8 cellular contexts compared by ENCODE assay signal in the genomic region with DNA sequence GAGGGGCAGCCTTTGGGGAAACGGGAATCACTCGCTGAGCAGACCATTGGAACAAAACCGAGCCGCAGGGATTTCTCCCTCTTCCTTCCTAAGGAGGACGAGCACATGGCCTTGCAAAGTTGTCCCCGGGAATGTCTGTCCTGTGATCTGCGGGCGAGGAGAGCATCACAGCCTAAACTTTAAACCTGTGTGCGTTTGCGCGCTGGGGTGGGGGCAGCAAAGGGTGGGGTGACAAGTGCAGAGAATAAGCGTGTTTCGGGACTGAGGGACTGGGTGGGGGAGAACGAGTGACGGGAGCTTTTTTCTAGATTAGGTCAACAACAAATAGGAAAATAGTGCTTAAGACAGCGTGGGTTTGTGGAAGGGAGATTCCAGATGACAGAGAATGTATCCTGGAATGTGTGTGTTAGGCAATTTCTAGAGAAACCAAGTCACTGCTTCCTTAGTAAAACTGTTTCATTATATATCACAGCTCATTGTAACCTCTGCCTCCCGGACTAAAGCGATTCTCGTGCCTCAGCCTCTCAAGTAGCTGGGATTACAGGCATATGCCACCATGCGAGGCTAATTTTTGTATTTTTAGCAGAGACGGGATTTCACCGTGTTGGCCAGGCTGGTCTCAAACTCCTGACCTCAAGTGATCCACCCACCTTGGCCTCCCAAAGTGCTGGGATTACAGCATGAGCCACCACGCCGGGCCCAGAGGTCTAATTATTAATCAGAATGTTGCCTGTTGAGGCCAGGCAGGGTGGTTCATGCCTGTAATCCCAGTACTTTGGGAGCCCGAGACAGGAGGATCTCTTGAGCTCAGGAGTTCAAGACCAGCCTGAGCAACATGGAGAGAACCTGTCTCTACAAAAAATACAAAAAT. TPM values are rescaled to one million over a fixed set of nuclear protein-coding genes. Genes with fewer than 3 reads are reported as not detected.
DNase-seq lines count a peak whose midpoint lies in the region; TF ChIP-seq lines count a peak whose summit lies in the region.
"Not testable (repeated sequence)": the region's sequence is repeated elsewhere in the genome, so short reads cannot be mapped to it uniquely, and the experiment has no call there.

A gene (minus strand): TSS at position 169 of the 871 bp plus-strand sequence. CDS start 271 bp downstream, outside the sequence.

- not testable (repeated sequence) for H3K36me3 ChIP-seq in SK-N-SH (replicated peaks in 1 of 2; ENCODE audit: control insufficient read depth in 1 of 2, insufficient read depth in 2 of 2, low read length in 1 of 2); adipocyte (ENCODE audit: control insufficient read depth, insufficient read depth, low read length, severe bottlenecking); kidney epithelial cell (ENCODE audit: control insufficient read depth, insufficient read depth, low read length); stomach smooth muscle (ENCODE audit: control insufficient read depth in 2 of 2, insufficient read depth in 2 of 2, low read length in 2 of 2)

- H3K4me1 Mint-ChIP-seq in CD14-positive monocyte: peaks cover 39% of the 10 kb centered on the region
- H3K4me1 Mint-ChIP-seq in osteocyte (ENCODE audit: unreplicated experiment): peaks cover 35% of the 10 kb centered on the region

- peak within 1 kb of the TSS; percentile 83 for H3K4me2 ChIP-seq in SK-N-SH

- 69% methylated on average over 25 of the region's 25 CpGs for WGBS in SK-N-SH (ENCODE audit: low lambda C conversion rate)

- peaks cover 37 to 49% (median 45%) of the 10 kb centered on the region in 3 donors for H3K27me3 Mint-ChIP-seq in CD14-positive monocyte (ENCODE audit: low read depth in 3 of 3)
- not testable (repeated sequence) for H3K27me3 Mint-ChIP-seq in osteocyte (ENCODE audit: unreplicated experiment)

- peaks cover 0 to 14% (median 11%) of the 10 kb centered on the region in 7 donors for H3K9me3 Mint-ChIP-seq in CD14-positive monocyte
- not testable (repeated sequence) for H3K9me3 Mint-ChIP-seq in osteocyte (ENCODE audit: unreplicated experiment)

- DNase-seq in CD14-positive monocyte (ENCODE audit: low spot score); kidney epithelial cell (ENCODE audit: low read depth); osteocyte (ENCODE audit: extremely low spot score, unreplicated experiment): not testable (repeated sequence)
- DNase-seq in HK-2 (ENCODE audit: unreplicated experiment) (peak; percentile 14), SK-N-SH (peak; percentile 46), adipocyte (ENCODE audit: low read depth) (peak; percentile 62), epithelial cell of esophagus (ENCODE audit: low read depth) (peak; percentile 66)

- peak within 1 kb of the TSS; percentile 56 to 64 for H3K4me3 ChIP-seq in SK-N-SH (ENCODE audit: low read depth in 2 of 2, low read length in 1 of 2)
- H3K4me3 ChIP-seq in adipocyte (ENCODE audit: low read length): peak within 1 kb of the TSS; percentile 87
- peak within 1 kb of the TSS; percentile 49 for H3K4me3 ChIP-seq in epithelial cell of esophagus (ENCODE audit: low read length)
- H3K4me3 ChIP-seq in kidney epithelial cell (ENCODE audit: low read depth, low read length): peak within 1 kb of the TSS; percentile 36
- H3K4me3 ChIP-seq in stomach smooth muscle (ENCODE audit: low read length in 2 of 2): peak within 1 kb of the TSS; percentile 79 to 80

- TF ChIP-seq CTCF in CD14-positive monocyte (IDR thresholded peaks at IDR 0.05); SK-N-SH (IDR thresholded peaks at IDR 0.05); epithelial cell of esophagus (IDR thresholded peaks at IDR 0.05; ENCODE audit: insufficient read depth, low read depth, low read length, missing control alignments); kidney epithelial cell (IDR thresholded peaks at IDR 0.05; ENCODE audit: insufficient read depth, low read length, poor library complexity, severe bottlenecking); osteocyte (IDR thresholded peaks at IDR 0.05): not testable (repeated sequence)

- H3K79me2 ChIP-seq in SK-N-SH (ENCODE audit: insufficient read depth): not testable (repeated sequence)

- not testable (repeated sequence) for H3K27me3 ChIP-seq in SK-N-SH (ENCODE audit: insufficient read depth); adipocyte (replicated peaks; ENCODE audit: control insufficient read depth, insufficient read depth, low read length); kidney epithelial cell (ENCODE audit: control insufficient read depth, insufficient read depth, low read length); stomach smooth muscle (ENCODE audit: control insufficient read depth in 1 of 2, insufficient read depth in 2 of 2, low read length in 2 of 2)

- H3K36me3 Mint-ChIP-seq in CD14-positive monocyte; osteocyte (ENCODE audit: unreplicated experiment): not testable (repeated sequence)

- H2AFZ ChIP-seq in SK-N-SH (ENCODE audit: low read depth): peak within 1 kb of the TSS; percentile 84

- TF ChIP-seq EP300 in SK-N-SH (IDR thresholded peaks at IDR 0.05; ENCODE audit: borderline replicate concordance in 1 of 2, low read depth in 1 of 2, low read length in 1 of 2): not testable (repeated sequence)

- intact Hi-C loops in CD14-positive monocyte (cut with micrococcal nuclease): loop anchor here in 1 of 2 donors (10.0 kb wide), 1 partner anchor 1692 kb away; a partner anchor contains a TSS

- CTCF ChIA-PET in SK-N-SH (lab: Yijun Ruan, JAX): interaction anchor here (0.9 to 2.7 kb wide), 6 partner anchors 11 to 105 kb away, joined by 3 to 11 read pairs (median 3); no protein-coding TSS in a partner anchor

- H3K9me3 ChIP-seq in SK-N-SH; adipocyte (ENCODE audit: control insufficient read depth, low read length); stomach smooth muscle (ENCODE audit: control insufficient read depth in 2 of 2, low read length in 2 of 2): not testable (repeated sequence)

- H3K9ac ChIP-seq in SK-N-SH: peak within 1 kb of the TSS; percentile 7; the same call in 1 of the 2 replicates
- peak within 1 kb of the TSS; percentile 67 for H3K9ac ChIP-seq in adipocyte (ENCODE audit: low read length)
- H3K9ac ChIP-seq in stomach smooth muscle (ENCODE audit: low read length in 2 of 2): peak within 1 kb of the TSS; percentile 64 to 71

- H3K27ac ChIP-seq in SK-N-SH (ENCODE audit: low read depth in 2 of 2, low read length in 1 of 2) (peak within 1 kb of the TSS in 1 of 2 experiments; percentile 41; a peak in 2 of 4 replicates), stomach smooth muscle (ENCODE audit: low read length) (peak within 1 kb of the TSS; percentile 18)

- H3K9me2 ChIP-seq in SK-N-SH: not testable (repeated sequence)

- H4K20me1 ChIP-seq in SK-N-SH (ENCODE audit: insufficient read depth): not testable (repeated sequence)

- H3K4me1 ChIP-seq in SK-N-SH (ENCODE audit: control insufficient read depth in 1 of 2, insufficient read depth in 2 of 2, low read depth in 1 of 2, low read length in 1 of 2): peaks cover 6 to 23% of the 10 kb centered on the region in 2 experiments
- H3K4me1 ChIP-seq in adipocyte (ENCODE audit: control insufficient read depth, insufficient read depth, low read length): peaks cover 24% of the 10 kb centered on the region
- H3K4me1 ChIP-seq in stomach smooth muscle (ENCODE audit: control insufficient read depth, insufficient read depth, low read length): peaks cover 24% of the 10 kb centered on the region

- H3K27ac Mint-ChIP-seq in CD14-positive monocyte (peak within 1 kb of the TSS in 4 of 7 donors; percentile 36 to 73 (median 64)), osteocyte (ENCODE audit: unreplicated experiment) (peak within 1 kb of the TSS; percentile 88)

- POLR2A ChIA-PET in SK-N-SH (lab: Yijun Ruan, JAX): not testable (repeated sequence)

- H3K4me3 Mint-ChIP-seq in CD14-positive monocyte (peak within 1 kb of the TSS; percentile 83 to 95), osteocyte (ENCODE audit: unreplicated experiment) (peak within 1 kb of the TSS; percentile 83)

- peaks cover 30% of the 10 kb centered on the region for H3F3A ChIP-seq in SK-N-SH (replicated peaks; ENCODE audit: insufficient read depth)

- not testable (repeated sequence) for TF ChIP-seq RAD21 in SK-N-SH (IDR thresholded peaks at IDR 0.05; ENCODE audit: low read length)

TF ChIP-seq in SK-N-SH, 30 proteins besides CTCF, POLR2A, EP300 and RAD21:
- peak; percentile 70; the same call in 1 of the 2 replicates for TF ChIP-seq MXI1 (IDR thresholded peaks at IDR 0.05; ENCODE audit: low read depth, low read length)

RNA-seq across cellular contexts. Expression of the gene that starts here (rescaled TPM):
- 1 to 10 TPM; 4.0 to 6.7 TPM for polyA plus RNA-seq in CD14-positive monocyte
- polyA plus RNA-seq in SK-N-SH (2012; rRNA removed): 21.2 and 22.9 TPM in 2 replicates
- polyA plus RNA-seq in SK-N-SH (2012; cell fraction: cytosol; rRNA removed): 23.1 and 23.4 TPM in 2 replicates
- polyA plus RNA-seq in SK-N-SH (2012; cell fraction: nucleus; rRNA removed): 9.6 and 13.8 TPM in 2 replicates
- 10.4 and 14.7 TPM in 2 replicates for total RNA-seq in kidney epithelial cell
- total RNA-seq in osteocyte: 12.2 TPM in 2 replicates

Comparison
In these comparisons a context has a peak if more than half of its experiments do, and no peak if none do; other contexts are left out.
1. H3K4me3 ChIP-seq: peak in every context shown above with its lines; median percentile 87 in adipocyte; 80 in stomach smooth muscle; 60 in SK-N-SH; 49 in epithelial cell of esophagus; 36 in kidney epithelial cell.
2. H3K9ac ChIP-seq: peak in every context shown above with its lines; median percentile 68 in stomach smooth muscle; 67 in adipocyte; 7 in SK-N-SH.